In genomic region chr17:27466748-27467375, GRCh38 we compare ENCODE assay signal across 8 cellular contexts. TPM values are rescaled to one million over a fixed set of nuclear protein-coding genes. Genes with fewer than 3 reads are reported as not detected.
DNase-seq lines count a peak whose midpoint lies in the region; ATAC-seq and TF ChIP-seq lines count a peak whose summit lies in the region.

No MANE protein-coding gene starts in this region.

- peak overlapping the region; percentile 83 for H3K4me3 Mint-ChIP-seq in activated CD4-positive, alpha-beta T cell treated with anti-CD3 and anti-CD28 coated beads, Interleukin-2, amount 10 ng/mL, durations not matched to agents 24 days and 14 days

- H3K27ac ChIP-seq in left lung = peak overlapping the region in 1 of 2 donors; percentile 70

- H3K36me3 ChIP-seq in left lung = no peaks in the 10 kb centered on the region

- peaks cover 19% of the 10 kb centered on the region for H3K36me3 Mint-ChIP-seq in activated CD4-positive, alpha-beta T cell treated with anti-CD3 and anti-CD28 coated beads, Interleukin-2, amount 10 ng/mL, durations not matched to agents 24 days and 14 days (ENCODE audit: low read depth)

- no peaks in the 10 kb centered on the region for H3K9me3 ChIP-seq in left lung

- ATAC-seq in GM19035 (IDR thresholded peaks at IDR 0.05; ENCODE audit: unreplicated experiment) = peak; percentile 81
- peak; percentile 56 for ATAC-seq in HG03060 (IDR thresholded peaks at IDR 0.05; ENCODE audit: low read depth, unreplicated experiment)
- peak; percentile 58 for ATAC-seq in left lung

- H3K27me3 ChIP-seq in left lung = no peaks in the 10 kb centered on the region

- H3K27me3 Mint-ChIP-seq in activated CD4-positive, alpha-beta T cell treated with anti-CD3 and anti-CD28 coated beads, Interleukin-2, amount 10 ng/mL, durations not matched to agents 24 days and 14 days = no peaks in the 10 kb centered on the region

- intact Hi-C loops in activated CD4-positive, alpha-beta T cell treated with anti-CD3 and anti-CD28 coated beads, Interleukin-2, amount 10 ng/mL, durations not matched to agents 24 days and 14 days (cut with micrococcal nuclease) = loop anchor here (1.0 to 2.0 kb wide), 5 partner anchors 8 to 228 kb away; partner anchors contain the start of gene KSR1
- intact Hi-C loops in left lung (cut with DNase I) = no loop called here

- H3K27ac Mint-ChIP-seq in activated CD4-positive, alpha-beta T cell treated with anti-CD3 and anti-CD28 coated beads, Interleukin-2, amount 10 ng/mL, durations not matched to agents 24 days and 14 days = peak overlapping the region; percentile 97

- DNase-seq in activated CD4-positive, alpha-beta T cell treated with anti-CD3 and anti-CD28 coated beads, Interleukin-2, amount 10 ng/mL, durations not matched to agents 24 days and 14 days = peak; percentile 93
- DNase-seq in left lung = peak in 1 of 2 donors; percentile 85
- DNase-seq in NCI-H1092 (lab: John Stamatoyannopoulos, UW) = no peak
- no peak for DNase-seq in iPS-NIHi7 (ENCODE audit: extremely low spot score)
- DNase-seq in SW 1271 (lab: John Stamatoyannopoulos, UW) = no peak
- DNase-seq in kidney tubule cell (ENCODE audit: low spot score) = no peak

- peaks cover 10 to 30% of the 10 kb centered on the region in 2 donors for H3K4me1 ChIP-seq in left lung

- H3K9me3 Mint-ChIP-seq in activated CD4-positive, alpha-beta T cell treated with anti-CD3 and anti-CD28 coated beads, Interleukin-2, amount 10 ng/mL, durations not matched to agents 24 days and 14 days = no peaks in the 10 kb centered on the region

- no peak overlapping the region for H3K4me3 ChIP-seq in left lung

- peaks cover 82% of the 10 kb centered on the region for H3K4me1 Mint-ChIP-seq in activated CD4-positive, alpha-beta T cell treated with anti-CD3 and anti-CD28 coated beads, Interleukin-2, amount 10 ng/mL, durations not matched to agents 24 days and 14 days

- no peak for TF ChIP-seq CTCF in left lung (IDR thresholded peaks at IDR 0.05)

RNA-seq across cellular contexts. Expression of gene KSR1, which starts 10.6 kb away (rescaled TPM):
- 104 TPM in 2 replicates for total RNA-seq in activated CD4-positive, alpha-beta T cell treated with anti-CD3 and anti-CD28 coated beads, Interleukin-2, amount 10 ng/mL, durations not matched to agents 24 days and 14 days
- 10 to 100 TPM; 35.0 to 47.5 TPM for total RNA-seq in left lung
